Comparison of ENCODE assay signal across 22 cellular contexts in genomic region chr22:46858181-46858771, GRCh38.
"Had no signal": no experiment of that assay in that cellular context is flagged by ENCODE, and none has a peak within 500 bp of the region (broad histone marks: within the 10 kb centered on the region; RNA-seq: fewer than 3 reads in every experiment).

No MANE protein-coding gene starts in this region.

- H3K27ac ChIP-seq: pancreas, right lobe of liver, testis, tibial artery had no signal

- H3K4me3 Mint-ChIP-seq: effector memory CD8-positive, alpha-beta T cell; memory B cell; natural killer cell; type B pancreatic cell had no signal

- DNase-seq: cortex of kidney; effector memory CD8-positive, alpha-beta T cell; erythroblast; head of caudate nucleus; kidney; natural killer cell; occipital lobe; pancreas; right lobe of liver; stimulated activated CD4-positive, alpha-beta T cell treated with anti-CD3 and anti-CD28 coated beads, Interleukin-12 subunit alpha, Interleukin-12 subunit beta, amount 100 ng/mL, for 4 hours; stimulated activated CD4-positive, alpha-beta T cell treated with anti-CD3 and anti-CD28 coated beads, Interleukin-1b, Interleukin-23, amount 100 ng/mL, for 48 hours; stimulated activated CD4-positive, alpha-beta T cell treated with anti-CD3 and anti-CD28 coated beads, Interleukin-4, amount 100 ng/mL, for 1 hour; stimulated activated CD8-positive, alpha-beta memory T cell treated with anti-CD3 and anti-CD28 coated beads, Interleukin-4, amount 100 ng/mL, for 48 hours; stimulated activated naive CD8-positive, alpha-beta T cell treated with anti-CD3 and anti-CD28 coated beads, Interleukin-15, Interleukin-2, amounts not matched to agents 100 U/mL and 50 U/mL, for 24 hours; substantia nigra; testis; tibial artery had no signal

- H3K36me3 ChIP-seq: pancreas, right lobe of liver, tibial artery had no signal

- H3K4me2 ChIP-seq: smooth muscle cell had no signal

- H3K9me3 Mint-ChIP-seq: effector memory CD8-positive, alpha-beta T cell; memory B cell; natural killer cell; type B pancreatic cell had no signal

- ATAC-seq: effector memory CD8-positive, alpha-beta T cell; left lobe of liver; natural killer cell; pancreas; right lobe of liver; stimulated activated naive CD8-positive, alpha-beta T cell treated with anti-CD3 and anti-CD28 coated beads, Interleukin-15, Interleukin-2, amounts not matched to agents 100 U/mL and 50 U/mL, for 24 hours had no signal

- H3K27me3 Mint-ChIP-seq: effector memory CD8-positive, alpha-beta T cell; memory B cell; type B pancreatic cell had no signal

- H3K4me1 ChIP-seq: pancreas, testis, tibial artery had no signal

- H3K27me3 ChIP-seq: pancreas, right lobe of liver, testis, tibial artery had no signal

- H3K27ac Mint-ChIP-seq: memory B cell, natural killer cell, type B pancreatic cell had no signal

- H3K36me3 Mint-ChIP-seq: natural killer cell had no signal

- H3K4me3 ChIP-seq: lung, pancreas, right lobe of liver, smooth muscle cell, testis, tibial artery had no signal

- H3K9me3 ChIP-seq: pancreas, right lobe of liver, testis, tibial artery had no signal
